10 cellular contexts compared by ENCODE assay signal in the genomic region with DNA sequence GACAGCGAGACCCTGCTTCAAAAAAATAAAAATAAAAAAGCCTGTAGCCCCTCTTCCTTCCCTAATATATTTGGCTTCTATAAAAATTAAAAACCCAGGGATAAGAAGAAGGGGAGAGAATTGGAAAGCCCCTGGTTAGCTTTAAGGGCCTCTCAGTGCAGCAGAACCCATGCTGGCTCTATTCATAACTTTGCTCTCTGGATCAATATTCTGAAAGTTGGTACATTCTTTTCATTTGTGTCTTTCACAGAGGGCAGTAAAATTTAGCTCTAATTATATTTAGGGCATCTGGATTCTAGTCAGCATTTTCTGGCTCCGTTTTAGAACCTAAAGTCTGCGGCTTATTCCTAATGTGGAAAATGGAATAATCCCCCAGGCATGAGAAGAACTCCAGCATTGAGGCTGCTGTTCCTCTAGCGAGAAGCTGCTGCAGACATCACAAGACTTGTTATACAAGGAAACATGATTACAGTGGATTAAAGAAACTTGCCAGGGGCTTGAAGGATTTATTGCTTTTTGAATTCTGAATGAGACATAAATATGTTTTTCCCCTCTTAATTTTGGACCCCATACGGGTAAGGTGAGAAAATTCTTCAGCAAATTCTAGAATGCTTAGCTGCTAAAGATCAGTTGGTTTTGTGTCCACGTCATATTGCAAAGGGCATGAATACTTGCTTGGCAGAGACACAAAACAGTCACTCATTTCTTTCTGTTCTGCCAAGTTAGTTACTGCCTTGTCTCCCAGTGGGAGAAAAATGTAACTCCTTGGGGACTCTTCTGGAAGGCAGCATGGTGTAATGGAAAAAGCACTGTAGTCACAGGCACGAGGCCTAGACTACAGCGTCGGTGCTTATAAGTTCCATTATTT.
A peak's percentile ranks its signal among the peaks of the same experiment; 100 is the strongest.
DNase-seq lines count a peak whose midpoint lies in the region; FAIRE-seq and TF ChIP-seq lines count a peak whose summit lies in the region.
"Had no signal": no experiment of that assay in that cellular context is flagged by ENCODE, and none has a peak within 500 bp of the region (broad histone marks: within the 10 kb centered on the region; RNA-seq: fewer than 3 reads in every experiment).

No MANE protein-coding gene starts in this region.

- FAIRE-seq in small intestine (lab: Jason Lieb, UNC), result no peak

- H3K27ac ChIP-seq in tibial artery, result peak overlapping the region; percentile 77 to 79
- H3K27ac ChIP-seq in small intestine (ENCODE audit: low read depth in 1 of 2, low read length in 1 of 2), result peak overlapping the region in 1 of 2 donors; percentile 54

- peak; percentile 80 for DNase-seq in RPMI7951 (ENCODE audit: low read depth)
- DNase-seq in epithelial cell of esophagus (ENCODE audit: low read depth), result peak; percentile 18
- DNase-seq in middle frontal gyrus (ENCODE audit: extremely low spot score, low spot score), result peak; percentile 9
- DNase-seq in tibial artery, result peak; percentile 71 to 83
- DNase-seq in small intestine, result no peak
- DNase-seq in NCI-H226, result no peak
- no peak for DNase-seq in SW 1271 (lab: John Stamatoyannopoulos, UW)
- no peak for DNase-seq in dermis blood vessel endothelial cell
- DNase-seq: NCI-H1930; stimulated activated CD4-positive, alpha-beta T cell treated with anti-CD3 and anti-CD28 coated beads, Interleukin-15, amount 100 ng/mL, for 24 hours had no signal

- H3K4me3 ChIP-seq in epithelial cell of esophagus (ENCODE audit: low read length), result no peak overlapping the region
- H3K4me3 ChIP-seq in tibial artery, result no peak overlapping the region
- no peak overlapping the region for H3K4me3 ChIP-seq in small intestine (ENCODE audit: low read depth in 1 of 2, low read length in 2 of 2)

- intact Hi-C loops in tibial artery (cut with DNase I; ENCODE audit: low total_unique reads), result no loop called here

- TF ChIP-seq CTCF in epithelial cell of esophagus (IDR thresholded peaks at IDR 0.05; ENCODE audit: insufficient read depth, low read depth, low read length, missing control alignments) (no peak), tibial artery (IDR thresholded peaks at IDR 0.05) (no peak)

- H3K27me3 ChIP-seq in tibial artery, result no peaks in the 10 kb centered on the region
- no peaks in the 10 kb centered on the region for H3K27me3 ChIP-seq in small intestine (ENCODE audit: control insufficient read depth in 2 of 2, insufficient read depth in 2 of 2, low read length in 2 of 2)

- 73 to 91% (median 89%) methylated on average over 9 of the region's 9 CpGs for WGBS in small intestine, 3 donors

- H3K4me1 ChIP-seq in tibial artery (peaks cover 0 to 58% (median 27%) of the 10 kb centered on the region in 4 donors), small intestine (ENCODE audit: control insufficient read depth in 2 of 2, insufficient read depth in 1 of 2, low read depth in 1 of 2, low read length in 1 of 2) (no peaks in the 10 kb centered on the region)

- H3K9me3 ChIP-seq in tibial artery, result no peaks in the 10 kb centered on the region
- H3K9me3 ChIP-seq in small intestine (ENCODE audit: control insufficient read depth, low read depth), result no peaks in the 10 kb centered on the region

- no peaks in the 10 kb centered on the region for H3K36me3 ChIP-seq in tibial artery
- H3K36me3 ChIP-seq in small intestine (ENCODE audit: control insufficient read depth in 2 of 2, insufficient read depth in 2 of 2, low read length in 2 of 2), result peaks cover 0 to 4% of the 10 kb centered on the region in 2 donors

Comparison
In these comparisons a context has a peak if more than half of its experiments do, and no peak if none do; other contexts are left out.
1. DNase-seq: peak in RPMI7951 (single experiment), epithelial cell of esophagus (single experiment), middle frontal gyrus (single experiment) and tibial artery (2 of 2); none in small intestine (single experiment), NCI-H226 (single experiment), SW 1271 (0 of 2) and dermis blood vessel endothelial cell (single experiment).